Comparison of ENCODE assay signal across 18 cellular contexts in genomic region chr5:13403351-13403750, GRCh38.
A peak's percentile ranks its signal among the peaks of the same experiment; 100 is the strongest.
DNase-seq lines count a peak whose midpoint lies in the region; ATAC-seq and TF ChIP-seq lines count a peak whose summit lies in the region.
"Had no signal": no experiment of that assay in that cellular context is flagged by ENCODE, and none has a peak within 500 bp of the region (broad histone marks: within the 10 kb centered on the region; RNA-seq: fewer than 3 reads in every experiment).

No MANE protein-coding gene starts in this region.

- TF ChIP-seq CTCF in VCaP (conservative IDR thresholded peaks at IDR 0.05), result no peak

- DNase-seq in Kasumi-1 (lab: John Stamatoyannopoulos, UW) (peak; percentile 12 to 24), non-pigmented ciliary epithelial cell (ENCODE audit: low read depth) (peak; percentile 17), LoVo (ENCODE audit: low spot score) (no peak)
- no peak for DNase-seq in activated CD8-positive, alpha-beta memory T cell treated with anti-CD3 and anti-CD28 coated beads, Interleukin-2, amount 50 U/mL, for 48 hours
- DNase-seq: CD8-positive, alpha-beta memory T cell; DMS53; NCI-H1048; NCI-H1436; NCI-H2029; NCI-H345; NCI-H526; SW 1271 had no signal

- H3K36me3 ChIP-seq in BLaER1, result no peaks in the 10 kb centered on the region
- H3K36me3 ChIP-seq: HAP-1 had no signal

- peaks cover 39% of the 10 kb centered on the region for H3K4me1 ChIP-seq in BLaER1
- H3K4me1 ChIP-seq: HAP-1 had no signal

- H3K4me2 ChIP-seq in BLaER1, result peak overlapping the region; percentile 33; the same call in 1 of the 2 replicates

- H3K9ac ChIP-seq in BLaER1, result no peak overlapping the region

- H4K20me1 ChIP-seq in BLaER1, result no peaks in the 10 kb centered on the region

- no peaks in the 10 kb centered on the region for H3K27me3 ChIP-seq in BLaER1

- no peak overlapping the region for H3K4me3 ChIP-seq in BLaER1
- H3K4me3 ChIP-seq: HAP-1 had no signal

- no peaks in the 10 kb centered on the region for H3K9me3 ChIP-seq in BLaER1
- H3K9me3 ChIP-seq: HAP-1 had no signal

- H3K27ac ChIP-seq in BLaER1 (no peak overlapping the region), VCaP (peak overlapping the region; percentile 7; the same call in 1 of the 2 replicates)

- no peak for ATAC-seq in GM19397 (IDR thresholded peaks at IDR 0.05; ENCODE audit: unreplicated experiment)
- ATAC-seq: Panc1, Right ventricle myocardium inferior had no signal

Comparison
In these comparisons a context has a peak if more than half of its experiments do, and no peak if none do; other contexts are left out.
1. DNase-seq: peak in Kasumi-1 (2 of 2) and non-pigmented ciliary epithelial cell (single experiment); none in activated CD8-positive, alpha-beta memory T cell treated with anti-CD3 and anti-CD28 coated beads, Interleukin-2, amount 50 U/mL, for 48 hours (single experiment) and LoVo (single experiment).